Comparison of ENCODE assay signal across 9 cellular contexts in the genomic region with DNA sequence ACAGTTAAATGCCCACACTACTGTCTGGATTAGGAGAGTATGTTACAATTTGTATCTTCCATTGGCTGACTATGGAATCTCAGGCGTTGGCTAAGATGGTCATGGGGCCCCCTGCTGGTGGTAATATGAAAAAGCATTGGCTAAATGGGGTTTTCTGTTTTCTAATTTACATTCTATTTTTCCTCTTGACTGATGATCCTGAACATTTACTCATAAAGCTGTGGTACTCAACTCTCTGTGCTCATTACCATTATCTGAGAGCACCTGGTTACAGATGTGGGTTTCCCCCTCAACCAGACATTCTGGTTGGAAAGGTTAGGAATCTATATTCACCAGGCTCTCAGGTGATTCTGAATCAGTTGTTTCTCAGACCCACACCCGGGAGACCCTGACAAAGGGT.
DNase-seq lines count a peak whose midpoint lies in the region; ATAC-seq and TF ChIP-seq lines count a peak whose summit lies in the region.
"Had no signal": no experiment of that assay in that cellular context is flagged by ENCODE, and none has a peak within 500 bp of the region (broad histone marks: within the 10 kb centered on the region; RNA-seq: fewer than 3 reads in every experiment).

No MANE protein-coding gene starts in this region.

- peaks cover 3% of the 10 kb centered on the region for H3K27me3 ChIP-seq in A673 (replicated peaks; ENCODE audit: insufficient read depth, low read depth, low read length, poor library complexity)
- no peaks in the 10 kb centered on the region for H3K27me3 ChIP-seq in DND-41 (ENCODE audit: insufficient read depth, low read length, poor library complexity)
- no peaks in the 10 kb centered on the region for H3K27me3 ChIP-seq in ascending aorta

- H2AFZ ChIP-seq in DND-41 (ENCODE audit: low read depth, low read length), result no peak overlapping the region

- H3K36me3 ChIP-seq in A673 (ENCODE audit: insufficient read depth, low read length, poor library complexity, severe bottlenecking), result no peaks in the 10 kb centered on the region
- H3K36me3 ChIP-seq in DND-41 (ENCODE audit: insufficient read depth, low read length), result no peaks in the 10 kb centered on the region
- no peaks in the 10 kb centered on the region for H3K36me3 ChIP-seq in ascending aorta

- POLR2A ChIA-PET in A673 (lab: Charles Lee; ENCODE audit: low non-redundant PET), result no interaction called here

- no peak for ATAC-seq in DND-41 (ENCODE audit: insufficient read depth, low read depth)
- peak; percentile 82 for ATAC-seq in left lobe of liver
- no peak for ATAC-seq in HG02884 (IDR thresholded peaks at IDR 0.05; ENCODE audit: unreplicated experiment)
- no peak for ATAC-seq in GM19395 (IDR thresholded peaks at IDR 0.05; ENCODE audit: unreplicated experiment)
- no peak for ATAC-seq in HG02588 (IDR thresholded peaks at IDR 0.05; ENCODE audit: unreplicated experiment)

- no peaks in the 10 kb centered on the region for H3K79me2 ChIP-seq in DND-41 (ENCODE audit: insufficient read depth, low read length)

- no peak overlapping the region for H3K4me2 ChIP-seq in DND-41 (ENCODE audit: insufficient read depth, low read length)

- H3K27ac ChIP-seq in A673 (ENCODE audit: low read depth, low read length, poor library complexity, severe bottlenecking) (no peak overlapping the region), DND-41 (ENCODE audit: low read length) (no peak overlapping the region), ascending aorta (no peak overlapping the region)
- H3K27ac ChIP-seq: epithelial cell of prostate had no signal

- no TSS peak for BruUV-seq in A673 (replicated peaks; lab: Mats Ljungman, UMichigan)

- DNase-seq in A673 (ENCODE audit: low spot score), result peak; percentile 44
- peak; percentile 22 for DNase-seq in DND-41
- peak; percentile 6 for DNase-seq in NCI-H1048 (lab: John Stamatoyannopoulos, UW)
- DNase-seq in ascending aorta (ENCODE audit: low spot score in 2 of 2), result no peak
- DNase-seq in left lobe of liver (ENCODE audit: low spot score), result no peak

- H3K4me3 ChIP-seq in A673 (ENCODE audit: low read depth, low read length, poor library complexity, severe bottlenecking), result no peak overlapping the region
- no peak overlapping the region for H3K4me3 ChIP-seq in DND-41 (ENCODE audit: low read depth in 1 of 2, low read length in 2 of 2)
- no peak overlapping the region for H3K4me3 ChIP-seq in ascending aorta

- intact Hi-C loops in A673 (cut with micrococcal nuclease; ENCODE audit: unreplicated experiment), result loop anchor here (5.0 to 10.0 kb wide), 2 partner anchors 202 to 261 kb away; no protein-coding TSS in a partner anchor
- intact Hi-C loops in ascending aorta (cut with DNase I), result loop anchor here (2.0 to 5.0 kb wide), 2 partner anchors 62 to 201 kb away; no protein-coding TSS in a partner anchor

- H3K9me3 ChIP-seq in A673 (ENCODE audit: low read depth, low read length, poor library complexity, severe bottlenecking) (no peaks in the 10 kb centered on the region), DND-41 (ENCODE audit: insufficient read depth, low read length, severe bottlenecking) (no peaks in the 10 kb centered on the region), ascending aorta (no peaks in the 10 kb centered on the region)

- peak; percentile 85 for TF ChIP-seq CTCF in A673 (conservative IDR thresholded peaks at IDR 0.05; ENCODE audit: low read depth, low read length)
- peak; percentile 70 for TF ChIP-seq CTCF in DND-41 (IDR thresholded peaks at IDR 0.05; ENCODE audit: borderline replicate concordance, extremely low read depth, low read length, poor library complexity, severe bottlenecking)
- TF ChIP-seq CTCF in ascending aorta (IDR thresholded peaks at IDR 0.05), result peak; percentile 49 to 75 (median 60)

- H3K4me1 ChIP-seq in A673 (ENCODE audit: insufficient read depth, low read length, poor library complexity, severe bottlenecking) (no peaks in the 10 kb centered on the region), DND-41 (ENCODE audit: insufficient read depth, low read length) (no peaks in the 10 kb centered on the region), ascending aorta (peaks cover 0 to 5% of the 10 kb centered on the region in 2 donors)

- 0 out of 2 replicates have a peak, but pooled peaks cover 2% of the 10 kb centered on the region for H4K20me1 ChIP-seq in DND-41 (ENCODE audit: insufficient read depth, low read length)

- no peak overlapping the region for H3K9ac ChIP-seq in DND-41 (ENCODE audit: low read depth, low read length)

- CTCF ChIA-PET in A673 (lab: Charles Lee), result no interaction called here

Comparison
In these comparisons a context has a peak if more than half of its experiments do, and no peak if none do; other contexts are left out.
1. DNase-seq: peak in A673 (single experiment), DND-41 (single experiment) and NCI-H1048 (single experiment); none in ascending aorta (0 of 2) and left lobe of liver (single experiment).
2. Peak in every context shown above with its lines, with median percentiles within 50 percentile points of each other: CTCF ChIP-seq.